Comparison of ENCODE assay signal across 19 cellular contexts in the genomic region with DNA sequence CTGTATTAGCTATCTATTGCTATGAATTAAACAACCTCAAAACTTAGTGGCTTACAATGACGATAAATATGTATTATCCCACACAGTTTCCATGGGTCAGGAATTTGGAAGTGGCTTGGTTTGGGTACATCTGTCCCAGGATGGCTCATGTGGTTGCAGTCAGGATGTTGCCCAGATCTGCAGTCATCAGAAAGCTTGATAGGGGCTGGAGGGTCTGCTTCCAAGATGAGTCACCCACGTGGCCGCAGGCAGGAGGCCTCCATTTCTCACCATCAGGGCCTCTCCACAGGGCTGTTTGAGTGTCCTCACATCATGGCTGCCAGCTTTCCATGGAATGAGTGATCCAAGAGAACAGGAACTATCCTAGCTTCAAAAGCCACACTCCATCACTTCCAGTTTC. TPM values are rescaled to one million over a fixed set of nuclear protein-coding genes. Genes with fewer than 3 reads are reported as not detected.
"Had no signal": no experiment of that assay in that cellular context is flagged by ENCODE, and none has a peak within 500 bp of the region (broad histone marks: within the 10 kb centered on the region; RNA-seq: fewer than 3 reads in every experiment).

No MANE protein-coding gene starts in this region.

- H3K4me1 Mint-ChIP-seq: memory B cell, neural crest cell had no signal

- ATAC-seq: body of pancreas, gastrocnemius medialis, heart right ventricle, left lobe of liver, SK-N-SH treated with all-trans-retinoic acid at 6 μM for 48 hours, upper lobe of right lung had no signal

- H3K4me3 ChIP-seq: adrenal gland, body of pancreas, gastrocnemius medialis, heart right ventricle, ovary, upper lobe of right lung had no signal

- H3K9me3 ChIP-seq: adrenal gland, gastrocnemius medialis, heart right ventricle, ovary, upper lobe of right lung had no signal

- H3K4me3 Mint-ChIP-seq: memory B cell, neural crest cell had no signal

- H3K36me3 ChIP-seq: adrenal gland, gastrocnemius medialis, heart right ventricle, ovary, upper lobe of right lung had no signal

- DNase-seq: activated effector memory CD4-positive, alpha-beta T cell treated with anti-CD3 and anti-CD28 coated beads, Interleukin-2, amount 50 U/mL, for 16 hours; adrenal gland; body of pancreas; effector memory CD4-positive, alpha-beta T cell; gastrocnemius medialis; heart right ventricle; islet precursor cell; ovary; stimulated activated CD4-positive, alpha-beta T cell treated with anti-CD3 and anti-CD28 coated beads, Interleukin-4, amount 100 ng/mL, for 1 hour; stimulated activated CD8-positive, alpha-beta memory T cell treated with anti-CD3 and anti-CD28 coated beads, Interleukin-4, amount 100 ng/mL, for 48 hours; upper lobe of right lung had no signal

- H3K9me3 Mint-ChIP-seq: stimulated activated naive CD8-positive, alpha-beta T cell treated with anti-CD3 and anti-CD28 coated beads, Interleukin-15, Interleukin-2, amounts not matched to agents 100 ng/mL and 50 ng/mL, for 24 hours had no signal

- H3K36me3 Mint-ChIP-seq: memory B cell had no signal

- H3K27ac ChIP-seq: adrenal gland, body of pancreas, epithelial cell of prostate, gastrocnemius medialis, heart right ventricle, ovary, upper lobe of right lung had no signal

- H3K27me3 ChIP-seq: adrenal gland, body of pancreas, gastrocnemius medialis, heart right ventricle, ovary, upper lobe of right lung had no signal

- H3K27ac Mint-ChIP-seq: memory B cell; stimulated activated naive CD8-positive, alpha-beta T cell treated with anti-CD3 and anti-CD28 coated beads, Interleukin-15, Interleukin-2, amounts not matched to agents 100 ng/mL and 50 ng/mL, for 24 hours had no signal

- H3K4me1 ChIP-seq: adrenal gland, body of pancreas, gastrocnemius medialis, upper lobe of right lung had no signal

RNA-seq across cellular contexts. Expression of a gene that starts 46.4 kb away (rescaled TPM):
- total RNA-seq: body of pancreas, left lobe of liver, mucosa of gallbladder, neural crest cell, temporal lobe had no signal
- polyA plus RNA-seq: adrenal gland had no signal
